ENCODE assay signal across 15 cellular contexts in the genomic region with DNA sequence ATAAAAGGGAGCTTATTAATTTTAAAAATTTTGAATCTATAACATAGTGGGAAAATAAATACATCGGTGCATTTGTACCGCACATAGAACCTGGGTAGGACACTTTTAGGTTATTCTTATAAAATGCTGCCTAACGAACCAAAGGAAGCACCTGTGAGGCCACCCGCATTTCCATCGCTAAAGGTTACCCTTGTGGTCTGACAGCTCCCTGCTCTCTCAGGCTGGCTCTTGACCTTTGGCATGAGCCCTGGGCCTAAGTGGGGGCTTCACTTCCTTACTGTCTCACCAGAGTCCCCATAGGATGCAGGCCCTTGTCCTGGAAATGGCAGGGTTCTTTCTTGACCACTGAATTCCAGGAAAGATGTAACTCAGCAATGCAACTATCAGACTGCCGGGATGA. TPM values are rescaled to one million over a fixed set of nuclear protein-coding genes. Genes with fewer than 3 reads are reported as not detected.
DNase-seq lines count a peak whose midpoint lies in the region; ATAC-seq and TF ChIP-seq lines count a peak whose summit lies in the region.
"Had no signal": no experiment of that assay in that cellular context is flagged by ENCODE, and none has a peak within 500 bp of the region (broad histone marks: within the 10 kb centered on the region; RNA-seq: fewer than 3 reads in every experiment).

No MANE protein-coding gene starts in this region.

- H3K27me3 Mint-ChIP-seq in activated T-cell treated with anti-CD3 and anti-CD28 coated beads, Interleukin-2, amount 50 U/mL, for 72 hours (ENCODE audit: low read depth), result no peaks in the 10 kb centered on the region
- no peaks in the 10 kb centered on the region for H3K27me3 Mint-ChIP-seq in stimulated activated naive CD8-positive, alpha-beta T cell treated with anti-CD3 and anti-CD28 coated beads, Interleukin-15, Interleukin-2, amounts not matched to agents 100 ng/mL and 50 ng/mL, for 24 hours
- H3K27me3 Mint-ChIP-seq: progenitor cell of endocrine pancreas had no signal

- H3K14ac ChIP-seq in mesenchymal stem cell (ENCODE audit: low read length in 2 of 2), result no peak overlapping the region

- H3K18ac ChIP-seq in mesenchymal stem cell (ENCODE audit: low read depth in 1 of 2, low read length in 2 of 2), result no peak overlapping the region

- no peak overlapping the region for H2BK15ac ChIP-seq in mesenchymal stem cell (ENCODE audit: low read depth, poor library complexity, severe bottlenecking)

- H3K27me3 ChIP-seq in gastroesophageal sphincter (no peaks in the 10 kb centered on the region), mesenchymal stem cell (ENCODE audit: control insufficient read depth in 1 of 2, insufficient read depth in 1 of 2, low read length in 2 of 2) (no peaks in the 10 kb centered on the region)
- H3K27me3 ChIP-seq: adrenal gland had no signal

- no peak for TF ChIP-seq EP300 in gastroesophageal sphincter (IDR thresholded peaks at IDR 0.05)

- H4K8ac ChIP-seq in mesenchymal stem cell (ENCODE audit: low read length), result no peak overlapping the region

- BruUV-seq in OCI-LY7 (replicated peaks; lab: Mats Ljungman, UMichigan), result TSS peak; percentile 91

- no peaks in the 10 kb centered on the region for H3K9me2 ChIP-seq in OCI-LY7 (ENCODE audit: insufficient read depth, low read length)

- POLR2A ChIA-PET in OCI-LY7 (lab: Charles Lee), result interaction anchor here (0.7 to 13.4 kb wide), 31 partner anchors 8 to 614 kb away, joined by 3 to 205 read pairs (median 4); a partner anchor contains a TSS

- no peak for DNase-seq in activated T-cell treated with anti-CD3 and anti-CD28 coated beads, Interleukin-2, amount 50 U/mL, for 72 hours
- DNase-seq in activated T-cell treated with anti-CD3 and anti-CD28 coated beads for 4 hours (no peak), OCI-LY7 (ENCODE audit: low spot score) (peak; percentile 93), mesenchymal stem cell (no peak), NCI-H2081 (lab: John Stamatoyannopoulos, UW) (no peak)
- DNase-seq: adrenal gland, DMS79, NCI-H2029, SW 1271 had no signal

- no peak for ATAC-seq in activated T-cell treated with anti-CD3 and anti-CD28 coated beads, Interleukin-2, amount 50 U/mL, for 72 hours (replicated peaks in 1 of 2)
- ATAC-seq in HG02678 (IDR thresholded peaks at IDR 0.05; ENCODE audit: unreplicated experiment) (peak; percentile 31), gastroesophageal sphincter (no peak)
- ATAC-seq: HepG2 had no signal

- H3K9me3 Mint-ChIP-seq in activated T-cell treated with anti-CD3 and anti-CD28 coated beads, Interleukin-2, amount 50 U/mL, for 72 hours, result no peaks in the 10 kb centered on the region
- H3K9me3 Mint-ChIP-seq in stimulated activated naive CD8-positive, alpha-beta T cell treated with anti-CD3 and anti-CD28 coated beads, Interleukin-15, Interleukin-2, amounts not matched to agents 100 ng/mL and 50 ng/mL, for 24 hours, result no peaks in the 10 kb centered on the region

- H2AFZ ChIP-seq in OCI-LY7 (ENCODE audit: low read length) (peak overlapping the region; percentile 20; the same call in 1 of the 2 replicates), mesenchymal stem cell (ENCODE audit: low read depth, low read length) (no peak overlapping the region)

- WGBS in gastroesophageal sphincter (ENCODE audit: low coverage in 1 of 2), 2 donors, result 86 to 94% methylated on average over 5 to 6 of the region's 6 CpGs
- 93% methylated on average over 6 of the region's 6 CpGs for WGBS in mesenchymal stem cell

- H3K4me1 ChIP-seq in OCI-LY7 (ENCODE audit: insufficient read depth, low read length, poor library complexity, severe bottlenecking) (peaks cover 92% of the 10 kb centered on the region), gastroesophageal sphincter (no peaks in the 10 kb centered on the region), mesenchymal stem cell (ENCODE audit: control insufficient read depth, insufficient read depth, low read depth, low read length) (no peaks in the 10 kb centered on the region)
- H3K4me1 ChIP-seq: adrenal gland had no signal

- H3K23ac ChIP-seq in mesenchymal stem cell (ENCODE audit: low read length in 2 of 2), result no peak overlapping the region

- no peaks in the 10 kb centered on the region for H4K20me1 ChIP-seq in OCI-LY7 (ENCODE audit: insufficient read depth, low read length)

- H3K27ac ChIP-seq in OCI-LY7 (ENCODE audit: low read depth, low read length, poor library complexity, severe bottlenecking), result peak overlapping the region; percentile 100
- H3K27ac ChIP-seq in gastroesophageal sphincter, result no peak overlapping the region
- no peak overlapping the region for H3K27ac ChIP-seq in mesenchymal stem cell (ENCODE audit: low read length, poor library complexity, severe bottlenecking)
- H3K27ac ChIP-seq: adrenal gland, coronary artery had no signal

- H3K79me1 ChIP-seq in mesenchymal stem cell (replicated peaks; ENCODE audit: low read length, poor library complexity, severe bottlenecking), result no peaks in the 10 kb centered on the region

- TF ChIP-seq CTCF in OCI-LY7 (conservative IDR thresholded peaks at IDR 0.05; ENCODE audit: low read length), result no peak
- TF ChIP-seq CTCF in gastroesophageal sphincter (IDR thresholded peaks at IDR 0.05), result no peak

- H3K4me1 Mint-ChIP-seq in activated T-cell treated with anti-CD3 and anti-CD28 coated beads, Interleukin-2, amount 50 U/mL, for 72 hours (ENCODE audit: low read depth), result peaks cover 79% of the 10 kb centered on the region
- H3K4me1 Mint-ChIP-seq in stimulated activated naive CD8-positive, alpha-beta T cell treated with anti-CD3 and anti-CD28 coated beads, Interleukin-15, Interleukin-2, amounts not matched to agents 100 ng/mL and 50 ng/mL, for 24 hours (ENCODE audit: low read depth), result peaks cover 74% of the 10 kb centered on the region

- H3K9ac ChIP-seq in mesenchymal stem cell (ENCODE audit: low read length), result no peak overlapping the region

- H3K9me3 ChIP-seq in OCI-LY7 (ENCODE audit: low read length) (peaks cover 17% of the 10 kb centered on the region; the same call in 1 of the 2 replicates), gastroesophageal sphincter (no peaks in the 10 kb centered on the region), mesenchymal stem cell (ENCODE audit: control insufficient read depth, low read length) (no peaks in the 10 kb centered on the region)
- H3K9me3 ChIP-seq: adrenal gland had no signal

- H2BK5ac ChIP-seq in mesenchymal stem cell (ENCODE audit: low read depth, low read length, poor library complexity, severe bottlenecking), result no peak overlapping the region

- H3K27ac Mint-ChIP-seq in activated T-cell treated with anti-CD3 and anti-CD28 coated beads, Interleukin-2, amount 50 U/mL, for 72 hours, result peak overlapping the region; percentile 58
- peak overlapping the region; percentile 96 for H3K27ac Mint-ChIP-seq in stimulated activated naive CD8-positive, alpha-beta T cell treated with anti-CD3 and anti-CD28 coated beads, Interleukin-15, Interleukin-2, amounts not matched to agents 100 ng/mL and 50 ng/mL, for 24 hours
- H3K27ac Mint-ChIP-seq: progenitor cell of endocrine pancreas had no signal

- H3K36me3 ChIP-seq in OCI-LY7 (ENCODE audit: insufficient read depth, low read length), result peaks cover 45% of the 10 kb centered on the region
- peaks cover 0 to 56% of the 10 kb centered on the region in 2 donors for H3K36me3 ChIP-seq in gastroesophageal sphincter
- peaks cover 15 to 37% of the 10 kb centered on the region in 2 experiments for H3K36me3 ChIP-seq in mesenchymal stem cell (ENCODE audit: control insufficient read depth in 1 of 2, insufficient read depth in 2 of 2, low read depth in 1 of 2, low read length in 2 of 2)

- no peak overlapping the region for H4K91ac ChIP-seq in mesenchymal stem cell (ENCODE audit: low read length)

- peak overlapping the region; percentile 68 to 78 for H3K4me3 Mint-ChIP-seq in activated T-cell treated with anti-CD3 and anti-CD28 coated beads, Interleukin-2, amount 50 U/mL, for 72 hours
- peak overlapping the region; percentile 71 for H3K4me3 Mint-ChIP-seq in stimulated activated naive CD8-positive, alpha-beta T cell treated with anti-CD3 and anti-CD28 coated beads, Interleukin-15, Interleukin-2, amounts not matched to agents 100 ng/mL and 50 ng/mL, for 24 hours

- H3K4me2 ChIP-seq in OCI-LY7 (ENCODE audit: low read length) (peak overlapping the region; percentile 90), mesenchymal stem cell (ENCODE audit: low read length, poor library complexity, severe bottlenecking) (no peak overlapping the region)

- no peak overlapping the region for H2AK5ac ChIP-seq in mesenchymal stem cell (ENCODE audit: low read length, severe bottlenecking)

- no peak overlapping the region for H2BK120ac ChIP-seq in mesenchymal stem cell (ENCODE audit: low read depth, low read length)

- intact Hi-C loops in OCI-LY7 (cut with micrococcal nuclease; ENCODE audit: unreplicated experiment), result loop anchor here (1.0 to 2.0 kb wide), 3 partner anchors 47 to 131 kb away; a partner anchor contains a TSS

- H3K4ac ChIP-seq in mesenchymal stem cell (ENCODE audit: low read depth in 1 of 2, low read length in 2 of 2), result no peak overlapping the region

- CTCF ChIA-PET in OCI-LY7 (lab: Charles Lee; ENCODE audit: unreplicated experiment), result interaction anchor here (0.6 to 1.9 kb wide), 5 partner anchors 8 to 124 kb away, joined by 3 to 7 read pairs (median 4); no protein-coding TSS in a partner anchor

- peak overlapping the region; percentile 64 for H3K4me3 ChIP-seq in OCI-LY7 (ENCODE audit: low read depth, low read length, poor library complexity, severe bottlenecking)
- no peak overlapping the region for H3K4me3 ChIP-seq in gastroesophageal sphincter
- H3K4me3 ChIP-seq in mesenchymal stem cell (ENCODE audit: insufficient read depth in 1 of 2, low read depth in 1 of 2, low read length in 2 of 2), result no peak overlapping the region
- H3K4me3 ChIP-seq: adrenal gland, coronary artery had no signal

- TF ChIP-seq POLR2A in gastroesophageal sphincter (IDR thresholded peaks at IDR 0.05), result no peak

- H3K36me3 Mint-ChIP-seq in activated T-cell treated with anti-CD3 and anti-CD28 coated beads, Interleukin-2, amount 50 U/mL, for 72 hours (ENCODE audit: insufficient read depth in 2 of 2), result peaks cover 8 to 15% of the 10 kb centered on the region in 2 donors
- peaks cover 48% of the 10 kb centered on the region for H3K36me3 Mint-ChIP-seq in stimulated activated naive CD8-positive, alpha-beta T cell treated with anti-CD3 and anti-CD28 coated beads, Interleukin-15, Interleukin-2, amounts not matched to agents 100 ng/mL and 50 ng/mL, for 24 hours (ENCODE audit: low read depth)

- peaks cover 31% of the 10 kb centered on the region; the same call in 1 of the 2 replicates for H3K79me2 ChIP-seq in OCI-LY7 (ENCODE audit: insufficient read depth, low read depth, low read length)

- H2BK12ac ChIP-seq in mesenchymal stem cell (ENCODE audit: low read length in 2 of 2), result no peak overlapping the region

RNA-seq across cellular contexts. Expression of a gene that starts 46.0 kb away (rescaled TPM):
- total RNA-seq in activated T-cell treated with anti-CD3 and anti-CD28 coated beads, Interleukin-2, amount 50 U/mL, for 72 hours, result 10 to 100 TPM; 35.7 to 45.7 TPM
- total RNA-seq in OCI-LY7 (2014; rRNA removed; shearing (Covaris generic)), result 31.2 and 32.3 TPM in 2 replicates
- 78.7 and 87.8 TPM in 2 replicates for total RNA-seq in OCI-LY7 (2022)
- 100 to 1,000 TPM in 2 of 4 donors, 10 to 100 TPM in 2; 88.9 to 148 (median 112) TPM for total RNA-seq in gastroesophageal sphincter
- 14.1 TPM for polyA plus RNA-seq in mesenchymal stem cell (2013, experiment 1 of 2)
- polyA plus RNA-seq in mesenchymal stem cell (2013, experiment 2 of 2), result 14.6 TPM
